In genomic region chr1:79792212-79792575, GRCh38 we compare ENCODE assay signal across 24 cellular contexts.
DNase-seq lines count a peak whose midpoint lies in the region; ATAC-seq, FAIRE-seq and TF ChIP-seq lines count a peak whose summit lies in the region.
"Had no signal": no experiment of that assay in that cellular context is flagged by ENCODE, and none has a peak within 500 bp of the region (broad histone marks: within the 10 kb centered on the region; RNA-seq: fewer than 3 reads in every experiment).

No MANE protein-coding gene starts in this region.

- H3K27me3 ChIP-seq in bronchial epithelial cell (ENCODE audit: control insufficient read depth, insufficient read depth, low read length) = no peaks in the 10 kb centered on the region
- H3K27me3 ChIP-seq: BLaER1 treated with 17β-estradiol and CSF1 and Interleukin-3, amounts not matched to agents 10 nM and 100 nM; foreskin keratinocyte had no signal

- H3K27ac Mint-ChIP-seq in progenitor cell of endocrine pancreas = no peak overlapping the region
- H3K27ac Mint-ChIP-seq: endodermal cell, memory B cell, T-helper 17 cell had no signal

- no peak for TF ChIP-seq CTCF in bronchial epithelial cell (IDR thresholded peaks at IDR 0.05; ENCODE audit: insufficient read depth, low read length, severe bottlenecking)
- no peak for TF ChIP-seq CTCF in progenitor cell of endocrine pancreas (IDR thresholded peaks at IDR 0.05; ENCODE audit: unreplicated experiment)

- no peaks in the 10 kb centered on the region for H3K4me1 Mint-ChIP-seq in progenitor cell of endocrine pancreas (ENCODE audit: low read depth)
- H3K4me1 Mint-ChIP-seq: T-helper 17 cell had no signal

- peaks cover 2% of the 10 kb centered on the region for H3K36me3 Mint-ChIP-seq in progenitor cell of endocrine pancreas (ENCODE audit: insufficient read depth)
- H3K36me3 Mint-ChIP-seq: memory B cell had no signal

- no peak overlapping the region for H3K4me3 ChIP-seq in bronchial epithelial cell (ENCODE audit: low read depth, low read length)
- H3K4me3 ChIP-seq: A549; BLaER1 treated with 17β-estradiol and CSF1 and Interleukin-3, amounts not matched to agents 10 nM and 100 nM had no signal

- H3K27me3 Mint-ChIP-seq in progenitor cell of endocrine pancreas = no peaks in the 10 kb centered on the region
- H3K27me3 Mint-ChIP-seq: memory B cell, T-helper 17 cell had no signal

- no peak for ATAC-seq in activated CD4-positive, CD25-positive, alpha-beta regulatory T cell treated with anti-CD3 and anti-CD28 coated beads, Interleukin-2, amount 50 U/mL, for 24 hours
- ATAC-seq: A549, foreskin keratinocyte, sciatic nerve, T-helper 17 cell had no signal

- no peaks in the 10 kb centered on the region for H3K36me3 ChIP-seq in bronchial epithelial cell (ENCODE audit: control insufficient read depth, insufficient read depth, low read length)
- H3K36me3 ChIP-seq: BLaER1 treated with 17β-estradiol and CSF1 and Interleukin-3, amounts not matched to agents 10 nM and 100 nM had no signal

- peaks cover 19% of the 10 kb centered on the region for H3K9me3 Mint-ChIP-seq in progenitor cell of endocrine pancreas (ENCODE audit: low read depth)
- H3K9me3 Mint-ChIP-seq: memory B cell had no signal

- no peak for FAIRE-seq in bronchial epithelial cell (lab: Jason Lieb, UNC)
- FAIRE-seq: A549, D721Med, GM19239, H1, kidney had no signal

- H3K4me3 Mint-ChIP-seq in progenitor cell of endocrine pancreas (ENCODE audit: low read depth) = no peak overlapping the region
- H3K4me3 Mint-ChIP-seq: endodermal cell, memory B cell, T-helper 17 cell had no signal

- DNase-seq in AG08396 (ENCODE audit: low spot score) = peak; percentile 5
- peak; percentile 8 for DNase-seq in M059J (ENCODE audit: low read depth)
- DNase-seq in bronchial epithelial cell (ENCODE audit: low read depth) = peak; percentile 27
- DNase-seq in iris pigment epithelial cell (ENCODE audit: low read depth) = peak; percentile 63
- no peak for DNase-seq in DMS153 (lab: John Stamatoyannopoulos, UW)
- no peak for DNase-seq in activated naive CD4-positive, alpha-beta T cell (lab: John Stamatoyannopoulos, UW)
- DNase-seq in progenitor cell of endocrine pancreas (ENCODE audit: low spot score, unreplicated experiment) = no peak
- DNase-seq: activated CD4-positive, alpha-beta T cell treated with anti-CD3 and anti-CD28 coated beads, Interleukin-2, amount 50 U/mL, for 4 hours; activated effector memory CD4-positive, alpha-beta T cell treated with Interleukin-2 at 50 U/mL for 16 hours; endodermal cell; GDM1; KBM-7; kidney; NCI-H2029; T-helper 17 cell had no signal

Comparison
In these comparisons a context has a peak if more than half of its experiments do, and no peak if none do; other contexts are left out.
1. DNase-seq: peak in AG08396 (single experiment), M059J (single experiment), bronchial epithelial cell (single experiment) and iris pigment epithelial cell (single experiment); none in DMS153 (single experiment), activated naive CD4-positive, alpha-beta T cell (0 of 4) and progenitor cell of endocrine pancreas (single experiment).